3 cellular contexts compared by ENCODE assay signal in the genomic region with DNA sequence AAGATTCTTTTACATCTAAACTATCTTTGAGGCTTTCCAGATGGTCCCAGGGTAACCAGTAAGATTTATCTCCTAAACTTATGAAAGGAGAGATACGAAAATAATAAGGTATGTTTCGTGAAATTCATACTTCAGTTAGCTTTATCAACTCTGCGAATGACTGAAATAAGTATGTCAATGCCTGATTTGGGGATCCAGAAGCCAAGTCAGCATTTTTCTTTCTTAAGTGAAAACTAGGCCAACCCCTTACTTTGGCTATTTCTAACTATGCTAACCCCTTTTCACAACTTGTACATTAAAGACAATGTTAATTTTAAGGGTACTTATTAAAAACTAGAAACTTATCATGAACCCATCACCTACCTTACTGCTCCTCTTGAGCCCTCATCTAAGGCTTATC.
TF ChIP-seq lines count a peak whose summit lies in the region.

No MANE protein-coding gene starts in this region.

TF ChIP-seq in A549, 52 proteins besides CTCF, POLR2A, EP300 and RAD21:
- TF ChIP-seq POLR2AphosphoS2 (conservative IDR thresholded peaks at IDR 0.05; ENCODE audit: low read length) = no peak
- TF ChIP-seq PHF8 (IDR thresholded peaks at IDR 0.05; ENCODE audit: borderline replicate concordance, low read depth) = no peak
- peak; percentile 61 for TF ChIP-seq MAFK (IDR thresholded peaks at IDR 0.05; ENCODE audit: partially characterized antibody)

TF ChIP-seq in IMR-90, 13 proteins besides CTCF, POLR2A, EP300 and RAD21:
- no peak for TF ChIP-seq MXI1 (IDR thresholded peaks at IDR 0.05; ENCODE audit: borderline replicate concordance, low read depth, low read length)
- TF ChIP-seq NFE2L2 (IDR thresholded peaks at IDR 0.05; ENCODE audit: low read depth, low read length) = no peak
- no peak for TF ChIP-seq BHLHE40 (IDR thresholded peaks at IDR 0.05; ENCODE audit: low read depth, low read length)
- TF ChIP-seq SMC3 (IDR thresholded peaks at IDR 0.05; ENCODE audit: low read depth, low read length) = no peak
- TF ChIP-seq MAFK (IDR thresholded peaks at IDR 0.05; ENCODE audit: low read depth, low read length) = peak; percentile 69

TF ChIP-seq in K562, 482 proteins besides CTCF, POLR2A, EP300 and RAD21:
- TF ChIP-seq MAFF (IDR thresholded peaks at IDR 0.05; ENCODE audit: low read length) = 0 out of 2 replicates have a peak, but pooled peaks have one; percentile 13
- TF ChIP-seq MAFG (tag; conservative IDR thresholded peaks at IDR 0.05) = 0 out of 2 replicates have a peak, but pooled peaks have one; percentile 10
- no peak for TF ChIP-seq ZNF586 (CRISPR knock-in tag; conservative IDR thresholded peaks at IDR 0.05)
